8 cellular contexts compared by ENCODE assay signal in the genomic region with DNA sequence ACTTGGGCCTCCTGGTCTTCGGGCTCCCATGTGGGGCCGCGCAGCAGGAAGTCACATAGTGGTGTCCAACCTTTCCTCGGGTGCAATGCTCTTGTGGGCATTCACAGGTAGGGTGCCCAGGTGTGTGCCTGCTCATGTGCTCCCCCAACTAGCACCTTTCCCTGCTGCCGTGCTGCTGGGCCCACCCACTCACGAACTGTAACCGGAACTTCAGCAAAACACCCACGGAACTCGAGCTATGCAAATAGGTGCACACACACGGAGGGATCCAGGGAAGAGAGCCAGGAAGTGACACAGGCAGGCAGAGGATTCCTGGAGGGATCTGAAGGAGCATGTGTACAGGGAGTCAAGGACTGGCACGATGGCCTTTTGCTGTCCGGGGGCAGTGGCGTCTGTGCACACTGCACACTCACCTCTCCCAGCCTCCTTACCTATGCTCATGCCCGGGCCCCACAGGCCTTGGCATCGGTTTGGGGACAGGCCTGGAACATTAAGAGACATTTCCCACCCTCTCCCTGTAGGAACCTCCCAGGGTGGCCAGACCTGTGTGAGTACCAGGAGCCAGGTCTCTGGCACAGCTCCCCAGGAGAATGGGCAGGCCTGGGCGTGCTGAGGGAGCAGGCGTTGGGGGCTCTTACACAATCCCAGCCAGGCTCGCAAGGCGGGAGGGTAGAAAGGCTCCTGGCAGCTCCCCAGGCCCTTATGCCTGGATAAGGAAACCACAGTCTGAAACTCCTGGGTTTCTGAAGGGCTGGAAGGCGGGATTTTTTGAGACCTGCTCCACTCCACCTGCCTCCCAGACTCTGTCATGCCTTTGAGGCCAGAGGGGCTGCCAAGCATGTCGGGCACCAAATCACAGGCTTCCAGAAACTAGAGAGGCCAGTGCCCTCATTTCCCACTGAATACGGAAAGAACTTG. TPM values are rescaled to one million over a fixed set of nuclear protein-coding genes. Genes with fewer than 3 reads are reported as not detected.
A peak's percentile ranks its signal among the peaks of the same experiment; 100 is the strongest.
DNase-seq lines count a peak whose midpoint lies in the region; ATAC-seq and TF ChIP-seq lines count a peak whose summit lies in the region.

No MANE protein-coding gene starts in this region.

- no peaks in the 10 kb centered on the region for H3K27me3 ChIP-seq in skeletal muscle tissue (ENCODE audit: control insufficient read depth in 3 of 3, insufficient read depth in 3 of 3, low read length in 3 of 3)

- H3K9me3 ChIP-seq in SK-N-MC (ENCODE audit: low read depth, low read length) (0 out of 2 replicates have a peak, but pooled peaks cover 3% of the 10 kb centered on the region), skeletal muscle tissue (ENCODE audit: control insufficient read depth in 3 of 3, low read length in 3 of 3) (no peaks in the 10 kb centered on the region)

- H3K4me3 ChIP-seq in SK-N-MC (no peak overlapping the region), skeletal muscle tissue (ENCODE audit: low read length in 3 of 3) (no peak overlapping the region)

- DNase-seq in SK-N-MC (ENCODE audit: low read depth, low spot score) (no peak), Right ventricle myocardium superior (peak; percentile 76), amniotic stem cell (lab: John Stamatoyannopoulos, UW) (no peak), posterior vena cava (ENCODE audit: low spot score) (no peak)
- no peak for DNase-seq in activated CD4-positive, CD25-positive, alpha-beta regulatory T cell treated with anti-CD3 and anti-CD28 coated beads, Interleukin-2, amount 50 U/mL, for 72 hours

- intact Hi-C loops in Right ventricle myocardium superior (cut with DNase I) (no loop called here), posterior vena cava (cut with DNase I) (no loop called here)

- H3K27ac ChIP-seq in SK-N-MC, result peak overlapping the region; percentile 33; the same call in 1 of the 2 replicates
- H3K27ac ChIP-seq in skeletal muscle tissue (ENCODE audit: low read depth, low read length), result peak overlapping the region; percentile 30

- H3K4me1 ChIP-seq in skeletal muscle tissue (ENCODE audit: control insufficient read depth in 3 of 3, insufficient read depth in 3 of 3, low read length in 3 of 3), result peaks cover 7 to 28% (median 20%) of the 10 kb centered on the region in 3 donors

- H3K9ac ChIP-seq in SK-N-MC (ENCODE audit: insufficient read length), result peak overlapping the region; percentile 44
- peak overlapping the region in 2 of 3 donors; percentile 50 to 64 for H3K9ac ChIP-seq in skeletal muscle tissue (ENCODE audit: low read depth in 1 of 3, low read length in 3 of 3)

- no peak; the same call in 1 of the 2 replicates for TF ChIP-seq EP300 in Ishikawa (IDR thresholded peaks at IDR 0.05; ENCODE audit: borderline replicate concordance)

- no peak for TF ChIP-seq RAD21 in Ishikawa (IDR thresholded peaks at IDR 0.05; ENCODE audit: low read depth)

- ATAC-seq in Right ventricle myocardium superior (ENCODE audit: poor library complexity) (peak; percentile 2), GM18498 (IDR thresholded peaks at IDR 0.05; ENCODE audit: unreplicated experiment) (no peak)

- no peaks in the 10 kb centered on the region for H3K36me3 ChIP-seq in SK-N-MC (ENCODE audit: insufficient read depth, low read length)
- H3K36me3 ChIP-seq in skeletal muscle tissue (ENCODE audit: control insufficient read depth in 3 of 3, insufficient read depth in 3 of 3, low read length in 3 of 3), result no peaks in the 10 kb centered on the region

TF ChIP-seq in Ishikawa, 13 proteins besides CTCF, POLR2A, EP300 and RAD21:
- TF ChIP-seq, protein P1, sequence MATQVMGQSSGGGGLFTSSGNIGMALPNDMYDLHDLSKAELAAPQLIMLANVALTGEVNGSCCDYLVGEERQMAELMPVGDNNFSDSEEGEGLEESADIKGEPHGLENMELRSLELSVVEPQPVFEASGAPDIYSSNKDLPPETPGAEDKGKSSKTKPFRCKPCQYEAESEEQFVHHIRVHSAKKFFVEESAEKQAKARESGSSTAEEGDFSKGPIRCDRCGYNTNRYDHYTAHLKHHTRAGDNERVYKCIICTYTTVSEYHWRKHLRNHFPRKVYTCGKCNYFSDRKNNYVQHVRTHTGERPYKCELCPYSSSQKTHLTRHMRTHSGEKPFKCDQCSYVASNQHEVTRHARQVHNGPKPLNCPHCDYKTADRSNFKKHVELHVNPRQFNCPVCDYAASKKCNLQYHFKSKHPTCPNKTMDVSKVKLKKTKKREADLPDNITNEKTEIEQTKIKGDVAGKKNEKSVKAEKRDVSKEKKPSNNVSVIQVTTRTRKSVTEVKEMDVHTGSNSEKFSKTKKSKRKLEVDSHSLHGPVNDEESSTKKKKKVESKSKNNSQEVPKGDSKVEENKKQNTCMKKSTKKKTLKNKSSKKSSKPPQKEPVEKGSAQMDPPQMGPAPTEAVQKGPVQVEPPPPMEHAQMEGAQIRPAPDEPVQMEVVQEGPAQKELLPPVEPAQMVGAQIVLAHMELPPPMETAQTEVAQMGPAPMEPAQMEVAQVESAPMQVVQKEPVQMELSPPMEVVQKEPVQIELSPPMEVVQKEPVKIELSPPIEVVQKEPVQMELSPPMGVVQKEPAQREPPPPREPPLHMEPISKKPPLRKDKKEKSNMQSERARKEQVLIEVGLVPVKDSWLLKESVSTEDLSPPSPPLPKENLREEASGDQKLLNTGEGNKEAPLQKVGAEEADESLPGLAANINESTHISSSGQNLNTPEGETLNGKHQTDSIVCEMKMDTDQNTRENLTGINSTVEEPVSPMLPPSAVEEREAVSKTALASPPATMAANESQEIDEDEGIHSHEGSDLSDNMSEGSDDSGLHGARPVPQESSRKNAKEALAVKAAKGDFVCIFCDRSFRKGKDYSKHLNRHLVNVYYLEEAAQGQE (IDR thresholded peaks at IDR 0.05; ENCODE audit: low read depth), result no peak
- 0 out of 2 replicates have a peak, but pooled peaks have one; percentile 10 for TF ChIP-seq NFIC (IDR thresholded peaks at IDR 0.05)
- no peak for TF ChIP-seq EGR1 (IDR thresholded peaks at IDR 0.05)
- TF ChIP-seq, protein P2, sequence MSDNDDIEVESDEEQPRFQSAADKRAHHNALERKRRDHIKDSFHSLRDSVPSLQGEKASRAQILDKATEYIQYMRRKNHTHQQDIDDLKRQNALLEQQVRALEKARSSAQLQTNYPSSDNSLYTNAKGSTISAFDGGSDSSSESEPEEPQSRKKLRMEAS (IDR thresholded peaks at IDR 0.05), result peak; percentile 83
- peak; percentile 84 for TF ChIP-seq CEBPB (IDR thresholded peaks at IDR 0.05)
- TF ChIP-seq TEAD4 (IDR thresholded peaks at IDR 0.05), result no peak
- no peak for TF ChIP-seq ZBTB7A (IDR thresholded peaks at IDR 0.05; ENCODE audit: low read depth)
- no peak for TF ChIP-seq CREB1 (IDR thresholded peaks at IDR 0.05; ENCODE audit: low read depth)
- no peak for TF ChIP-seq YY1 (IDR thresholded peaks at IDR 0.05; ENCODE audit: low read depth)

RNA-seq across cellular contexts. Expression of gene PTMA, which starts 6.6 kb away (rescaled TPM):
- 195 TPM for total RNA-seq in Right ventricle myocardium superior
- total RNA-seq in skeletal muscle tissue, result 422 TPM
- 100 to 1,000 TPM; 772 to 863 TPM for total RNA-seq in posterior vena cava
